18 cellular contexts compared by ENCODE assay signal in the genomic region with DNA sequence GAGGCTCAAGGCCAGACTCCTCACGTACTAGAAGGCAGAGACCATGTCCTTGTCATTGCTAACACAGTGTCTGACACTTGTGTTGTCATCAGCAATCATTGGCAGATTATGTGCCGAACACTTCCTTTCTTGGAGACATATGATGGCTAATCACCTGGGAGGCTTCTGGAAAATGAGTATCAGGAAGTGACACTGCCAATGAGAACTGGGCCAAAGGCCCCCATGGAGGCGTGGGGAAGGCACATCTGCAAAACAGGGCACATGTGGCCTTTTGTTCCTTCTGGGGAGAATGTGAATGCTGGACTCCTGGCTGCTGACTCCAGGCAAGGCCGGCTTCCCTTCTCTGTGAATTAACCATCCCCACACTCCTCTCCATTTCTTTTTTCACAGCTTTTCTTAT. TPM values are rescaled to one million over a fixed set of nuclear protein-coding genes. Genes with fewer than 3 reads are reported as not detected.
A peak's percentile ranks its signal among the peaks of the same experiment; 100 is the strongest.
DNase-seq lines count a peak whose midpoint lies in the region; ATAC-seq and TF ChIP-seq lines count a peak whose summit lies in the region.
"Had no signal": no experiment of that assay in that cellular context is flagged by ENCODE, and none has a peak within 500 bp of the region (broad histone marks: within the 10 kb centered on the region; RNA-seq: fewer than 3 reads in every experiment).

No MANE protein-coding gene starts in this region.

- H3K4me3 ChIP-seq in IMR-90 (ENCODE audit: insufficient read depth, low read depth, low read length) = no peak overlapping the region
- no peak overlapping the region for H3K4me3 ChIP-seq in endodermal cell (ENCODE audit: low read length)
- no peak overlapping the region for H3K4me3 ChIP-seq in skeletal muscle tissue (ENCODE audit: low read length in 3 of 3)
- no peak overlapping the region for H3K4me3 ChIP-seq in mesendoderm (ENCODE audit: low read length)
- H3K4me3 ChIP-seq: BLaER1 treated with 17β-estradiol and CSF1 and Interleukin-3, amounts not matched to agents 10 nM and 100 nM; HAP-1 had no signal

- peaks cover 3% of the 10 kb centered on the region; the same call in 1 of the 2 replicates for H4K20me1 ChIP-seq in IMR-90 (ENCODE audit: insufficient read depth, low read length)

- 0 out of 4 replicates have a peak overlapping the region, but pooled peaks of 1 of the 2 experiments have one; percentile 31 for H4K8ac ChIP-seq in IMR-90 (ENCODE audit: low read depth in 2 of 2, low read length in 2 of 2)
- H4K8ac ChIP-seq in mesendoderm (ENCODE audit: low read depth, low read length) = no peak overlapping the region

- H3K79me1 ChIP-seq in IMR-90 (ENCODE audit: low read depth in 1 of 2, low read length in 2 of 2) (peaks cover 0 to 29% of the 10 kb centered on the region in 2 experiments; a peak in 2 of 4 replicates), mesendoderm (ENCODE audit: low read length) (no peaks in the 10 kb centered on the region)

- H3K27me3 Mint-ChIP-seq in endodermal cell (ENCODE audit: insufficient read depth) = peaks cover 16% of the 10 kb centered on the region

- no peak for DNase-seq in IMR-90
- DNase-seq in endodermal cell = no peak
- DNase-seq in kidney tubule cell (ENCODE audit: low spot score) = peak; percentile 10
- no peak for DNase-seq in DMS 273 treated with DMSO at 0.1 percent for 48 hours (lab: John Stamatoyannopoulos, UW)
- no peak for DNase-seq in mesendoderm
- DNase-seq: ACHN; Calu3; CD4-positive, alpha-beta T cell; DMS153; DMS79 treated with DMSO at 0.1 percent for 48 hours; GDM1 had no signal

- no peak overlapping the region for H4K5ac ChIP-seq in IMR-90 (ENCODE audit: low read depth, low read length)
- H4K5ac ChIP-seq in mesendoderm (ENCODE audit: low read length) = no peak overlapping the region

- H3K27me3 ChIP-seq in IMR-90 (ENCODE audit: control insufficient read depth, insufficient read depth, low read length) (no peaks in the 10 kb centered on the region), endodermal cell (ENCODE audit: control insufficient read depth, insufficient read depth, low read length, poor library complexity, severe bottlenecking) (peaks cover 4% of the 10 kb centered on the region), skeletal muscle tissue (ENCODE audit: control insufficient read depth in 3 of 3, insufficient read depth in 3 of 3, low read length in 3 of 3) (no peaks in the 10 kb centered on the region), mesendoderm (ENCODE audit: insufficient read depth, low read length, poor library complexity) (no peaks in the 10 kb centered on the region)
- H3K27me3 ChIP-seq: BLaER1 treated with 17β-estradiol and CSF1 and Interleukin-3, amounts not matched to agents 10 nM and 100 nM had no signal

- H3K4me2 ChIP-seq in IMR-90 (ENCODE audit: low read depth, low read length) = no peak overlapping the region
- H3K4me2 ChIP-seq in mesendoderm (ENCODE audit: low read length) = no peak overlapping the region

- H3K36me3 ChIP-seq in IMR-90 (ENCODE audit: control insufficient read depth, insufficient read depth, low read length) (no peaks in the 10 kb centered on the region; the same call in 1 of the 2 replicates), endodermal cell (ENCODE audit: control insufficient read depth, insufficient read depth, low read length) (no peaks in the 10 kb centered on the region), skeletal muscle tissue (ENCODE audit: control insufficient read depth in 3 of 3, insufficient read depth in 3 of 3, low read length in 3 of 3) (peaks cover 40 to 47% (median 43%) of the 10 kb centered on the region in 3 donors), mesendoderm (ENCODE audit: control insufficient read depth, insufficient read depth, low read length) (no peaks in the 10 kb centered on the region)
- H3K36me3 ChIP-seq: HAP-1 had no signal

- H2BK20ac ChIP-seq in IMR-90 (ENCODE audit: low read depth, low read length) = peak overlapping the region; percentile 18; the same call in 1 of the 2 replicates

- no peaks in the 10 kb centered on the region for H3K4me1 Mint-ChIP-seq in endodermal cell

- H3K27ac Mint-ChIP-seq in endodermal cell = peak overlapping the region; percentile 15
- H3K27ac Mint-ChIP-seq: CD4-positive, alpha-beta T cell had no signal

- CTCF ChIA-PET in IMR-90 (lab: Yijun Ruan, JAX) = no interaction called here

- peak overlapping the region; percentile 1 for H2AK9ac ChIP-seq in IMR-90 (replicated peaks; ENCODE audit: low read depth, low read length, poor library complexity)

- H3K9me3 ChIP-seq in IMR-90 (ENCODE audit: control insufficient read depth, insufficient read depth, low read length) = no peaks in the 10 kb centered on the region
- no peaks in the 10 kb centered on the region for H3K9me3 ChIP-seq in endodermal cell (ENCODE audit: control insufficient read depth, low read length)
- H3K9me3 ChIP-seq in skeletal muscle tissue (ENCODE audit: control insufficient read depth in 3 of 3, low read length in 3 of 3) = no peaks in the 10 kb centered on the region
- H3K9me3 ChIP-seq: BLaER1 treated with 17β-estradiol and CSF1 and Interleukin-3, amounts not matched to agents 10 nM and 100 nM; HAP-1 had no signal

- no peak overlapping the region for H2AFZ ChIP-seq in IMR-90 (replicated peaks; ENCODE audit: low read length, poor library complexity)

- H3K56ac ChIP-seq in IMR-90 (ENCODE audit: extremely low read depth, insufficient read depth, low read length) = no peak overlapping the region
- no peak overlapping the region for H3K56ac ChIP-seq in mesendoderm (ENCODE audit: low read length)

- no peak overlapping the region for H3K4me3 Mint-ChIP-seq in endodermal cell
- H3K4me3 Mint-ChIP-seq: CD4-positive, alpha-beta T cell had no signal

- H3K27ac ChIP-seq in IMR-90 (ENCODE audit: insufficient read depth, low read length) (no peak overlapping the region), endodermal cell (ENCODE audit: low read depth, low read length) (no peak overlapping the region), skeletal muscle tissue (ENCODE audit: low read depth, low read length) (peak overlapping the region; percentile 34), mesendoderm (ENCODE audit: low read depth, low read length) (no peak overlapping the region)
- H3K27ac ChIP-seq: BLaER1 treated with 17β-estradiol and CSF1 and Interleukin-3, amounts not matched to agents 10 nM and 100 nM had no signal

- POLR2A ChIA-PET in IMR-90 (lab: Charles Lee; ENCODE audit: unreplicated experiment) = no interaction called here

- H2AK5ac ChIP-seq in IMR-90 (ENCODE audit: low read depth, low read length) (peak overlapping the region; percentile 69; the same call in 1 of the 2 replicates), mesendoderm (ENCODE audit: low read length) (no peak overlapping the region)

- H2BK5ac ChIP-seq in IMR-90 (ENCODE audit: low read depth, low read length, poor library complexity, severe bottlenecking) = no peak overlapping the region
- H2BK5ac ChIP-seq in mesendoderm (ENCODE audit: low read length) = no peak overlapping the region

- H2BK120ac ChIP-seq in IMR-90 (ENCODE audit: low read depth, low read length) (peak overlapping the region; percentile 16), mesendoderm (ENCODE audit: low read depth, low read length) (no peak overlapping the region)

- H3K9me1 ChIP-seq in IMR-90 (ENCODE audit: insufficient read depth, low read length) = peaks cover 25% of the 10 kb centered on the region

- H3K4me1 ChIP-seq in IMR-90 (ENCODE audit: control insufficient read depth, insufficient read depth, low read length) (peaks cover 12% of the 10 kb centered on the region), endodermal cell (ENCODE audit: control insufficient read depth, insufficient read depth, low read length) (no peaks in the 10 kb centered on the region), skeletal muscle tissue (ENCODE audit: control insufficient read depth in 3 of 3, insufficient read depth in 3 of 3, low read length in 3 of 3) (peaks cover 9 to 41% (median 32%) of the 10 kb centered on the region in 3 donors), mesendoderm (ENCODE audit: control insufficient read depth, low read depth, low read length) (no peaks in the 10 kb centered on the region)
- H3K4me1 ChIP-seq: HAP-1 had no signal

- no peak overlapping the region for H3K9ac ChIP-seq in IMR-90 (ENCODE audit: low read depth, low read length)
- H3K9ac ChIP-seq in endodermal cell (ENCODE audit: extremely low read depth, low read length, poor library complexity, severe bottlenecking) = no peak overlapping the region
- no peak overlapping the region for H3K9ac ChIP-seq in skeletal muscle tissue (ENCODE audit: low read depth in 1 of 3, low read length in 3 of 3)
- no peak overlapping the region for H3K9ac ChIP-seq in mesendoderm (ENCODE audit: low read length)
- H3K9ac ChIP-seq: BLaER1 treated with 17β-estradiol and CSF1 and Interleukin-3, amounts not matched to agents 10 nM and 100 nM had no signal

- no peak for TF ChIP-seq RAD21 in IMR-90 (IDR thresholded peaks at IDR 0.05; ENCODE audit: low read length)

- intact Hi-C loops in IMR-90 (cut with micrococcal nuclease) = no loop called here

- H2BK15ac ChIP-seq in IMR-90 (ENCODE audit: low read depth, low read length) = no peak overlapping the region
- H2BK15ac ChIP-seq in mesendoderm (replicated peaks; ENCODE audit: low read depth) = no peak overlapping the region

- no peak overlapping the region for H3K18ac ChIP-seq in IMR-90 (ENCODE audit: low read depth, low read length)
- H3K18ac ChIP-seq in mesendoderm (ENCODE audit: low read length) = no peak overlapping the region

- peak overlapping the region; percentile 70 for H3K4ac ChIP-seq in IMR-90 (ENCODE audit: low read depth, low read length)
- no peak overlapping the region for H3K4ac ChIP-seq in mesendoderm (ENCODE audit: low read depth, low read length)

- 0 out of 2 replicates have a peak overlapping the region, but pooled peaks have one; percentile 35 for H3K14ac ChIP-seq in IMR-90 (replicated peaks; ENCODE audit: low read depth, low read length)

- TF ChIP-seq POLR2A in IMR-90 (IDR thresholded peaks at IDR 0.05; ENCODE audit: low read depth, low read length) = no peak

- BruUV-seq in IMR-90 (replicated peaks; lab: Mats Ljungman, UMichigan) = no TSS peak

- peak overlapping the region; percentile 44; the same call in 1 of the 2 replicates for H4K91ac ChIP-seq in IMR-90 (ENCODE audit: insufficient read depth, low read depth, low read length)

- H3K79me2 ChIP-seq in mesendoderm (ENCODE audit: control insufficient read depth, insufficient read depth, low read length) = no peaks in the 10 kb centered on the region

- 83% methylated on average over 1 of the region's 4 CpGs; no CpG with 5 or more reads in 1 of the 2 experiments for WGBS in IMR-90 (ENCODE audit: extremely low coverage in 2 of 2, insufficient read length in 1 of 2), 2 experiments
- 91 to 100% methylated on average over 4 of the region's 4 CpGs for WGBS in endodermal cell (ENCODE audit: insufficient coverage in 1 of 2, insufficient read length in 1 of 2), 2 experiments
- no CpG with 5 or more reads among the region's 4 CpGs for WGBS in mesendoderm (ENCODE audit: extremely low coverage, insufficient coverage, low lambda C conversion rate)

- dilution Hi-C loops in IMR-90 (cut with HindIII; ENCODE audit: low sequenced_read_pairs, unreplicated experiment) = no loop called here

- no peaks in the 10 kb centered on the region for H3K9me3 Mint-ChIP-seq in endodermal cell
- H3K9me3 Mint-ChIP-seq: CD4-positive, alpha-beta T cell had no signal

- TF ChIP-seq CTCF in IMR-90 (conservative IDR thresholded peaks at IDR 0.05; ENCODE audit: low read depth, low read length) (no peak), endodermal cell (conservative IDR thresholded peaks at IDR 0.05) (no peak)

- H3K36me3 Mint-ChIP-seq in endodermal cell (ENCODE audit: low read depth) = no peaks in the 10 kb centered on the region

- ATAC-seq in IMR-90 (ENCODE audit: low read depth) (no peak), HG03139 (IDR thresholded peaks at IDR 0.05; ENCODE audit: unreplicated experiment) (no peak), HG03521 (IDR thresholded peaks at IDR 0.05; ENCODE audit: unreplicated experiment) (no peak)

- in situ Hi-C loops in IMR-90 (cut with MboI; ENCODE audit: low sequenced_read_pairs) = no loop called here

- H3K23ac ChIP-seq in IMR-90 (ENCODE audit: low read depth, low read length) = no peak overlapping the region
- no peak overlapping the region for H3K23ac ChIP-seq in mesendoderm (ENCODE audit: low read length)

RNA-seq across cellular contexts. Expression of a gene that starts 6.9 kb away (rescaled TPM):
- total RNA-seq in IMR-90 (2012; rRNA removed) = 1.6 and 1.9 TPM in 2 replicates
- 1.3 and 1.9 TPM in 2 replicates for polyA plus RNA-seq in IMR-90 (2012; rRNA removed)
- 1.1 and 1.8 TPM in 2 replicates for polyA plus RNA-seq in IMR-90 (2012; cell fraction: cytosol; rRNA removed)
- polyA plus RNA-seq in IMR-90 (2012; cell fraction: nucleus; rRNA removed; ENCODE audit: low replicate concordance) = 1.1 and 2.5 TPM in 2 replicates
- total RNA-seq in endodermal cell = 1 to 10 TPM; 1.2 to 1.9 TPM
- polyA plus RNA-seq in endodermal cell (2013, experiment 1 of 2) = 0.39 TPM
- 0.29 TPM for polyA plus RNA-seq in endodermal cell (2013, experiment 2 of 2)
- 28.7 TPM for total RNA-seq in skeletal muscle tissue
- polyA plus RNA-seq in mesendoderm (2013, experiment 1 of 2) = 0.48 TPM
- 0.76 TPM for polyA plus RNA-seq in mesendoderm (2013, experiment 2 of 2)
- total RNA-seq: A172; Calu3; CD4-positive, alpha-beta T cell; HT1080 had no signal

RNA-seq across cellular contexts. Expression of a gene that starts 47.3 kb away (rescaled TPM):
- total RNA-seq in IMR-90 (2012; rRNA removed) (78.7 and 90.5 TPM in 2 replicates), endodermal cell (10 to 100 TPM; 35.9 to 37.0 TPM), skeletal muscle tissue (99.7 TPM)
- polyA plus RNA-seq in IMR-90 (2012; rRNA removed) = 32.8 and 39.3 TPM in 2 replicates
- 12.1 and 20.3 TPM in 2 replicates for polyA plus RNA-seq in IMR-90 (2012; cell fraction: cytosol; rRNA removed)
- polyA plus RNA-seq in IMR-90 (2012; cell fraction: nucleus; rRNA removed; ENCODE audit: low replicate concordance) = 9.5 and 22.4 TPM in 2 replicates
- polyA plus RNA-seq in endodermal cell (2013, experiment 1 of 2) = 37.5 TPM
- polyA plus RNA-seq in endodermal cell (2013, experiment 2 of 2) = 38.6 TPM
- 25.5 TPM for polyA plus RNA-seq in mesendoderm (2013, experiment 1 of 2)
- polyA plus RNA-seq in mesendoderm (2013, experiment 2 of 2) = 24.7 TPM

Comparison
In these comparisons a context has a peak if more than half of its experiments do, and no peak if none do; other contexts are left out.
1. RNA of a gene that starts 6.9 kb away (total RNA-seq): 28.7 TPM in skeletal muscle tissue (single experiment); 1.2 to 1.9 TPM in endodermal cell and 1.6 to 1.9 TPM in IMR-90; every median in the first group is over 10 times any median in the second.